Comparison of ENCODE assay signal across 8 cellular contexts in genomic region chr10:127945335-127945734, GRCh38. TPM values are rescaled to one million over a fixed set of nuclear protein-coding genes. Genes with fewer than 3 reads are reported as not detected.
A peak's percentile ranks its signal among the peaks of the same experiment; 100 is the strongest.
DNase-seq lines count a peak whose midpoint lies in the region; ATAC-seq and TF ChIP-seq lines count a peak whose summit lies in the region.

No MANE protein-coding gene starts in this region.

- no peaks in the 10 kb centered on the region for H3K9me3 ChIP-seq in BLaER1
- H3K9me3 ChIP-seq in HEK293 (ENCODE audit: control insufficient read depth, insufficient read depth, low read depth, low read length), result no peaks in the 10 kb centered on the region

- no peak for TF ChIP-seq CTCF in HEK293 (tag by site-specific recombination; IDR thresholded peaks at IDR 0.05)
- no peak for TF ChIP-seq CTCF in natural killer cell (IDR thresholded peaks at IDR 0.05)

- H3K36me3 Mint-ChIP-seq in T-cell (no peaks in the 10 kb centered on the region), natural killer cell (no peaks in the 10 kb centered on the region)

- intact Hi-C loops in left ventricle myocardium superior (cut with micrococcal nuclease) (no loop called here), natural killer cell (cut with micrococcal nuclease) (no loop called here)

- POLR2A ChIA-PET in HEK293 (lab: Yijun Ruan, JAX), result no interaction called here
- POLR2A ChIA-PET in T-cell (lab: Charles Lee), result no interaction called here

- H3K9ac ChIP-seq in BLaER1, result peak overlapping the region; percentile 49; the same call in 1 of the 2 replicates

- H3K4me2 ChIP-seq in BLaER1, result peak overlapping the region; percentile 81

- H3K4me1 ChIP-seq in BLaER1 (peaks cover 47% of the 10 kb centered on the region), HEK293 (ENCODE audit: control insufficient read depth, insufficient read depth, low read length) (no peaks in the 10 kb centered on the region; the same call in 1 of the 2 replicates)

- H3K27ac ChIP-seq in BLaER1, result peak overlapping the region; percentile 61
- no peak overlapping the region for H3K27ac ChIP-seq in HEK293 (ENCODE audit: extremely low read depth, low read depth, low read length)

- H3K9me3 Mint-ChIP-seq in T-cell, result no peaks in the 10 kb centered on the region
- H3K9me3 Mint-ChIP-seq in natural killer cell, result no peaks in the 10 kb centered on the region

- H3K4me3 Mint-ChIP-seq in T-cell (no peak overlapping the region), natural killer cell (no peak overlapping the region)

- ATAC-seq in T-cell (replicated peaks in 1 of 4), result peak; percentile 60 to 74 (median 69)
- peak; percentile 78 for ATAC-seq in left ventricle myocardium superior
- no peak for ATAC-seq in natural killer cell
- no peak for ATAC-seq in HG03097 (IDR thresholded peaks at IDR 0.05; ENCODE audit: low FRiP score, unreplicated experiment)

- DNase-seq in T-cell (peak in 6 of 34 experiments; percentile 7 to 34 (median 12)), left ventricle myocardium superior (no peak), natural killer cell (no peak), NCI-H446 (lab: John Stamatoyannopoulos, UW) (no peak), activated gamma-delta T cell treated with Interleukin-2 at 50 U/mL for 16 hours (no peak)

- peak overlapping the region; percentile 45 to 70 for H3K27ac Mint-ChIP-seq in T-cell
- no peak overlapping the region for H3K27ac Mint-ChIP-seq in natural killer cell

- H3K36me3 ChIP-seq in BLaER1, result no peaks in the 10 kb centered on the region
- no peaks in the 10 kb centered on the region for H3K36me3 ChIP-seq in HEK293 (ENCODE audit: control insufficient read depth in 2 of 2, insufficient read depth in 1 of 2, low read length in 2 of 2)

- no peaks in the 10 kb centered on the region for H4K20me1 ChIP-seq in BLaER1

- H3K4me3 ChIP-seq in BLaER1 (no peak overlapping the region), HEK293 (ENCODE audit: low read depth, low read length) (no peak overlapping the region)

- H3K27me3 ChIP-seq in BLaER1, result no peaks in the 10 kb centered on the region

- H3K27me3 Mint-ChIP-seq in T-cell (peaks cover 0 to 3% of the 10 kb centered on the region in 2 donors), natural killer cell (ENCODE audit: low read depth in 2 of 2) (peaks cover 9 to 12% of the 10 kb centered on the region in 2 donors)

- H3K4me1 Mint-ChIP-seq in T-cell (peaks cover 26 to 28% (median 27%) of the 10 kb centered on the region in 3 donors), natural killer cell (peaks cover 0 to 14% of the 10 kb centered on the region in 2 donors)

- CTCF ChIA-PET in HEK293 (lab: Yijun Ruan, JAX) (no interaction called here), T-cell (lab: Charles Lee) (no interaction called here)

TF ChIP-seq in HEK293, 187 proteins besides CTCF, POLR2A, EP300 and RAD21 (continues in another document):
- TF ChIP-seq ZNF596 (tag by site-specific recombination; IDR thresholded peaks at IDR 0.05) (no peak), ZBTB8A (tag by site-specific recombination; IDR thresholded peaks at IDR 0.05) (peak; percentile 50; the same call in 1 of the 2 replicates), HOXD13 (CRISPR knock-in tag; IDR thresholded peaks at IDR 0.05; ENCODE audit: borderline replicate concordance) (no peak), ZBTB21 (tag by site-specific recombination; IDR thresholded peaks at IDR 0.05) (peak; percentile 59; the same call in 1 of the 2 replicates), ZNF677 (tag by site-specific recombination; IDR thresholded peaks at IDR 0.05) (no peak), ZNF626 (tag by site-specific recombination; IDR thresholded peaks at IDR 0.05) (no peak), ZNF585B (tag by site-specific recombination; IDR thresholded peaks at IDR 0.05) (no peak), ZNF600 (tag by site-specific recombination; IDR thresholded peaks at IDR 0.05) (peak; percentile 43; the same call in 1 of the 2 replicates), ZNF530 (tag by site-specific recombination; IDR thresholded peaks at IDR 0.05; ENCODE audit: low read depth) (no peak), ZSCAN30 (tag by site-specific recombination; IDR thresholded peaks at IDR 0.05) (no peak), WT1 (tag by site-specific recombination; IDR thresholded peaks at IDR 0.05) (no peak), PRDM10 (tag by site-specific recombination; IDR thresholded peaks at IDR 0.05) (no peak), ZNF610 (tag by site-specific recombination; IDR thresholded peaks at IDR 0.05; ENCODE audit: borderline replicate concordance) (no peak), ZBTB1 (tag by site-specific recombination; IDR thresholded peaks at IDR 0.05) (no peak), ZNF266 (tag by site-specific recombination; IDR thresholded peaks at IDR 0.05; ENCODE audit: low read depth) (peak; percentile 79; the same call in 1 of the 2 replicates), ZNF292 (tag by site-specific recombination; IDR thresholded peaks at IDR 0.05; ENCODE audit: borderline replicate concordance, low read depth) (no peak), ZNF335 (tag by site-specific recombination; conservative IDR thresholded peaks at IDR 0.05) (no peak), ZNF449 (tag by site-specific recombination; IDR thresholded peaks at IDR 0.05) (peak; percentile 55; the same call in 1 of the 2 replicates), TRIM28 (IDR thresholded peaks at IDR 0.05; ENCODE audit: borderline replicate concordance, low read length) (no peak), SP7 (tag by site-specific recombination; IDR thresholded peaks at IDR 0.05) (0 out of 2 replicates have a peak, but pooled peaks have one; percentile 16), ZNF664 (tag by site-specific recombination; IDR thresholded peaks at IDR 0.05) (no peak), GLI2 (tag by site-specific recombination; IDR thresholded peaks at IDR 0.05; ENCODE audit: borderline replicate concordance, low read depth) (no peak), ZNF837 (tag by site-specific recombination; IDR thresholded peaks at IDR 0.05) (no peak), EGR2 (tag by site-specific recombination; IDR thresholded peaks at IDR 0.05; ENCODE audit: low read depth) (no peak), YY2 (tag by site-specific recombination; IDR thresholded peaks at IDR 0.05) (no peak), ZNF830 (tag by site-specific recombination; IDR thresholded peaks at IDR 0.05; ENCODE audit: low read depth) (no peak), ZNF776 (tag by site-specific recombination; IDR thresholded peaks at IDR 0.05; ENCODE audit: borderline replicate concordance) (no peak), GLI4 (tag by site-specific recombination; IDR thresholded peaks at IDR 0.05) (no peak)

RNA-seq across cellular contexts. Expression of gene PTPRE, which starts 38.4 kb away (rescaled TPM):
- total RNA-seq in T-cell, result 10 to 100 TPM; 23.2 to 69.2 (median 32.2) TPM
- 15.1 TPM for total RNA-seq in left ventricle myocardium superior
- total RNA-seq in natural killer cell, result 100 to 1,000 TPM; 274 to 280 (median 275) TPM

RNA-seq across cellular contexts. Expression of gene CLRN3, which starts 52.6 kb away (rescaled TPM):
- total RNA-seq in T-cell (not detected), left ventricle myocardium superior (not detected), natural killer cell (not detected)

Comparison
In these comparisons a context has a peak if more than half of its experiments do, and no peak if none do; other contexts are left out.
1. ATAC-seq: peak in T-cell (4 of 4) and left ventricle myocardium superior (single experiment); none in natural killer cell (0 of 3) and HG03097 (single experiment).
2. H3K27ac Mint-ChIP-seq: peak in T-cell (2 of 2); none in natural killer cell (0 of 2).